8 cellular contexts compared by ENCODE assay signal in the genomic region with DNA sequence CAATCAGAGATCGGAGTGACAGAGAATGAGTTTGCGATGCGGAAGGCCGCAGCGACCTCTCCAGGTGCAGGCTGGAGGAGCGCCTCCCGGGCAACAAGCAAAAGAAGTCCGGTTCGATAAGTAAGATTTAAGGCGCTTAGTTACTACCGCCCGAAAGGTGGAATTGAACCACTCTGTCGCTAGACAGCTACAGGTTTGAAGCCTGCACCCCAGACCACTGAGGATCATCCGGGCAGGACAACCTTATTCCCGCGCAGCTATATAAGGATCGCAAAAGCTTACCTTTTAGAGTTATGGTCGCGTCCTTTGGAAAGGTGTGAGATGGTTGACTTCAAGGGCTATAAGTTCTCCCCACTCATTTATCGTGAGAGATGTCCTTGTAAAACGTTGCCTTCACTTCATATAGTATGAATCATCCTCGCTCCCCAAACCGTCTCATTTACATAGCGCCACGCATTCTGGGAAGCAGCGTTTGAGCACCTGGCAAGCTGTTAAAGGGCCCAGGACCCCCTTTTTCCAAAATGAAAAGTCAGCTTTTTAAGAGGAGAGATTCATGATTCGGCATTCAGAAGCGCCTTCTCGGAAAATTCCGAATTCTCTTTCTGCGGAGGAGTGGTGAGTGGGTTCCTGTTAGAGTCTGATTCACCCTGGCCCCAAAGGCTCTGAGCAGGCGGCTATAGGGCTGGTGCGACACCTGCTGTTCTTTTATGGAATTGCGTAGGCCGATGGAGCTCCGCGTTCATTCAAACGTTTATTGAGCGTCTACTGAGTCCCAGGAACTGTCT. TPM values are rescaled to one million over a fixed set of nuclear protein-coding genes. Genes with fewer than 3 reads are reported as not detected.
DNase-seq lines count a peak whose midpoint lies in the region; ATAC-seq and TF ChIP-seq lines count a peak whose summit lies in the region.

No MANE protein-coding gene starts in this region.

- intact Hi-C loops in heart right ventricle (cut with DNase I): loop anchor here in 9 of 10 donors (1.0 to 10.0 kb wide), 4 partner anchors 39 to 54 kb away; partner anchors contain the start of gene ERCC1 (in 1 of the 9)
- intact Hi-C loops in posterior vena cava (cut with DNase I): loop anchor here in 1 of 2 donors (1.0 kb wide), 1 partner anchor 39 kb away; no protein-coding TSS in a partner anchor

- ATAC-seq in HG02610 (IDR thresholded peaks at IDR 0.05; ENCODE audit: unreplicated experiment) (peak; percentile 63), heart right ventricle (peak; percentile 84 to 97 (median 94))
- peak; percentile 90 for ATAC-seq in activated naive CD8-positive, alpha-beta T cell treated with anti-CD3 and anti-CD28 coated beads, Interleukin-2, amount 50 U/mL, for 24 hours

- no peaks in the 10 kb centered on the region for H3K36me3 ChIP-seq in heart right ventricle

- TF ChIP-seq CTCF in GM12801 (IDR thresholded peaks at IDR 0.05; ENCODE audit: extremely low read depth, insufficient read length): peak; percentile 75
- TF ChIP-seq CTCF in heart right ventricle (IDR thresholded peaks at IDR 0.05): peak; percentile 90 to 99 (median 97)

- H3K36me3 Mint-ChIP-seq in activated naive CD8-positive, alpha-beta T cell treated with anti-CD3 and anti-CD28 coated beads, Interleukin-2, amount 50 U/mL, for 24 hours (ENCODE audit: low read depth): peaks cover 8% of the 10 kb centered on the region

- 0% methylated on average over 39 of the region's 39 CpGs for WGBS in heart right ventricle, 2 donors

- peak; percentile 83 for DNase-seq in NCI-H1092 treated with DMSO at 0.1 percent for 48 hours (lab: John Stamatoyannopoulos, UW)
- DNase-seq in SKM-1 treated with dmso at 0.1 percent for 144 hours (lab: John Stamatoyannopoulos, UW; ENCODE audit: unreplicated experiment): peak; percentile 80
- peak; percentile 91 for DNase-seq in activated naive CD8-positive, alpha-beta T cell treated with anti-CD3 and anti-CD28 coated beads, Interleukin-2, amount 50 U/mL, for 24 hours
- DNase-seq in heart right ventricle: peak; percentile 80 to 86
- DNase-seq in posterior vena cava (ENCODE audit: low spot score): peak; percentile 94
- peak; percentile 88 for DNase-seq in ureter (ENCODE audit: low spot score)

- peak overlapping the region in 9 of 10 donors; percentile 37 to 71 (median 61) for H3K4me3 ChIP-seq in heart right ventricle

- peak overlapping the region; percentile 99 for H3K27ac Mint-ChIP-seq in activated naive CD8-positive, alpha-beta T cell treated with anti-CD3 and anti-CD28 coated beads, Interleukin-2, amount 50 U/mL, for 24 hours

- H3K4me1 Mint-ChIP-seq in activated naive CD8-positive, alpha-beta T cell treated with anti-CD3 and anti-CD28 coated beads, Interleukin-2, amount 50 U/mL, for 24 hours: peaks cover 30% of the 10 kb centered on the region

- H3K4me3 Mint-ChIP-seq in activated naive CD8-positive, alpha-beta T cell treated with anti-CD3 and anti-CD28 coated beads, Interleukin-2, amount 50 U/mL, for 24 hours: peak overlapping the region; percentile 66

- H3K27ac ChIP-seq in heart right ventricle: peak overlapping the region; percentile 86 to 100 (median 94)

- no peaks in the 10 kb centered on the region for H3K9me3 Mint-ChIP-seq in activated naive CD8-positive, alpha-beta T cell treated with anti-CD3 and anti-CD28 coated beads, Interleukin-2, amount 50 U/mL, for 24 hours

- peaks cover 0 to 29% (median 11%) of the 10 kb centered on the region in 9 donors for H3K4me1 ChIP-seq in heart right ventricle

- no peaks in the 10 kb centered on the region for H3K9me3 ChIP-seq in heart right ventricle

- peaks cover 0 to 21% (median 0%) of the 10 kb centered on the region in 7 donors for H3K27me3 ChIP-seq in heart right ventricle

- H3K27me3 Mint-ChIP-seq in activated naive CD8-positive, alpha-beta T cell treated with anti-CD3 and anti-CD28 coated beads, Interleukin-2, amount 50 U/mL, for 24 hours: peaks cover 14% of the 10 kb centered on the region

RNA-seq across cellular contexts. Expression of gene FOSB, which starts 10.8 kb away (rescaled TPM):
- total RNA-seq in heart right ventricle: 10 to 100 TPM in 2 of 10 donors, 1 to 10 TPM in 7, under 1 TPM in 1; 0.39 to 54.5 (median 4.9) TPM
- polyA plus RNA-seq in heart right ventricle: 1 to 10 TPM; 2.1 to 5.5 TPM
- total RNA-seq in posterior vena cava: 10 to 100 TPM; 33.2 to 73.0 TPM
- total RNA-seq in ureter: 1.5 TPM

RNA-seq across cellular contexts. Expression of gene RTN2, which starts 18.2 kb away (rescaled TPM):
- 10 to 100 TPM; 15.9 to 33.7 (median 21.8) TPM for total RNA-seq in heart right ventricle
- 10 to 100 TPM; 11.1 to 13.3 TPM for polyA plus RNA-seq in heart right ventricle
- total RNA-seq in posterior vena cava: 10 to 100 TPM in 1 of 2 donors, 1 to 10 TPM in 1; 9.4 to 14.5 TPM
- total RNA-seq in ureter: 5.8 TPM

RNA-seq across cellular contexts. Expression of gene PPM1N, which starts 19.6 kb away (rescaled TPM):
- total RNA-seq in heart right ventricle (1 to 10 TPM in 1 of 10 donors, under 1 TPM in 4, not detected in 5; 0.32 to 3.6 (median 0.57) TPM), posterior vena cava (1 to 10 TPM in 1 of 2 donors, under 1 TPM in 1; 0.67 to 1.9 TPM), ureter (1.4 TPM)
- polyA plus RNA-seq in heart right ventricle: under 1 TPM; 0.51 to 0.68 TPM

RNA-seq across cellular contexts. Expression of gene VASP, which starts 28.6 kb away (rescaled TPM):
- 10 to 100 TPM; 24.9 to 78.6 (median 42.3) TPM for total RNA-seq in heart right ventricle
- 10 to 100 TPM; 62.3 to 70.0 TPM for polyA plus RNA-seq in heart right ventricle
- 100 to 1,000 TPM; 159 to 204 TPM for total RNA-seq in posterior vena cava
- total RNA-seq in ureter: 90.1 TPM

RNA-seq across cellular contexts. Expression of gene ERCC1, which starts 54.9 kb away (rescaled TPM):
- total RNA-seq in heart right ventricle (100 to 1,000 TPM; 113 to 194 (median 136) TPM), posterior vena cava (10 to 100 TPM; 65.0 to 68.4 TPM), ureter (78.3 TPM)
- polyA plus RNA-seq in heart right ventricle: 100 to 1,000 TPM; 147 to 183 TPM

Comparison
In these comparisons a context has a peak if more than half of its experiments do, and no peak if none do; other contexts are left out.
1. Peak in every context shown above with its lines: DNase-seq, ATAC-seq, H3K4me3 ChIP-seq and H3K27ac ChIP-seq.